ENCODE assay signal across 10 cellular contexts in genomic region chr12:116539361-116539771, GRCh38. TPM values are rescaled to one million over a fixed set of nuclear protein-coding genes. Genes with fewer than 3 reads are reported as not detected.
A peak's percentile ranks its signal among the peaks of the same experiment; 100 is the strongest.
DNase-seq lines count a peak whose midpoint lies in the region; ATAC-seq and TF ChIP-seq lines count a peak whose summit lies in the region.
"Had no signal": no experiment of that assay in that cellular context is flagged by ENCODE, and none has a peak within 500 bp of the region (broad histone marks: within the 10 kb centered on the region; RNA-seq: fewer than 3 reads in every experiment).

No MANE protein-coding gene starts in this region.

- H3K4me3 ChIP-seq in MM.1S (ENCODE audit: low read length): no peak overlapping the region
- H3K4me3 ChIP-seq: cardiac muscle cell had no signal

- H3K27me3 Mint-ChIP-seq in memory B cell (no peaks in the 10 kb centered on the region), T-cell (no peaks in the 10 kb centered on the region)

- DNase-seq in AG20443 (ENCODE audit: low spot score) (peak; percentile 23), MM.1S (no peak), cerebellum (ENCODE audit: low spot score) (peak; percentile 21), memory B cell (ENCODE audit: low spot score in 2 of 2) (no peak), T-cell (no peak), GM10266 (ENCODE audit: extremely low spot score) (no peak), GM10248 (ENCODE audit: extremely low spot score) (no peak)
- DNase-seq in activated effector memory CD4-positive, alpha-beta T cell treated with Interleukin-2 at 50 U/mL for 16 hours: no peak
- DNase-seq: activated CD4-positive, alpha-beta T cell treated with anti-CD3 and anti-CD28 coated beads, Interleukin-2, amount 50 U/mL, for 4 hours had no signal

- H3K4me1 ChIP-seq in MM.1S (ENCODE audit: low read length): peaks cover 39% of the 10 kb centered on the region

- H3K9me2 ChIP-seq in MM.1S (replicated peaks; ENCODE audit: insufficient read depth, low read length): no peaks in the 10 kb centered on the region

- peak overlapping the region; percentile 83; the same call in 1 of the 2 replicates for H3K4me2 ChIP-seq in MM.1S (ENCODE audit: low read depth, low read length)

- ATAC-seq in memory B cell (ENCODE audit: low read depth): no peak
- ATAC-seq in T-cell (replicated peaks in 1 of 4): no peak

- CTCF ChIA-PET in T-cell (lab: Charles Lee) (interaction anchor here (0.6 to 1.0 kb wide), 3 partner anchors 170 to 477 kb away, joined by 3 to 6 read pairs (median 3); no protein-coding TSS in a partner anchor), GM10248 (lab: Yijun Ruan, JAX) (interaction anchor here (2.0 to 2.1 kb wide), 2 partner anchors 20 to 61 kb away, joined by 6 to 12 read pairs; partner anchors contain the start of gene MAP1LC3B2)

- H3K36me3 Mint-ChIP-seq in memory B cell (no peaks in the 10 kb centered on the region), T-cell (no peaks in the 10 kb centered on the region)

- no peaks in the 10 kb centered on the region for H4K20me1 ChIP-seq in MM.1S (ENCODE audit: insufficient read depth, low read length)

- POLR2A ChIA-PET in T-cell (lab: Charles Lee) (no interaction called here), GM10248 (lab: Yijun Ruan, JAX) (interaction anchor here (1.0 kb wide), 1 partner anchor 19 kb away, joined by 5 read pairs; the partner anchor contains the start of gene MAP1LC3B2)

- H3F3A ChIP-seq in MM.1S (ENCODE audit: insufficient read depth, low read length): peaks cover 35% of the 10 kb centered on the region

- H3K4me3 Mint-ChIP-seq in memory B cell: peak overlapping the region; percentile 8
- H3K4me3 Mint-ChIP-seq in T-cell: no peak overlapping the region

- no peaks in the 10 kb centered on the region for H3K27me3 ChIP-seq in MM.1S (replicated peaks; ENCODE audit: insufficient read depth, low read length)
- H3K27me3 ChIP-seq: cardiac muscle cell had no signal

- TF ChIP-seq CTCF in MM.1S (IDR thresholded peaks at IDR 0.05; ENCODE audit: low read length) (no peak), GM10266 (IDR thresholded peaks at IDR 0.05; ENCODE audit: control insufficient read depth, insufficient read depth, low read depth, missing control alignments) (no peak), GM10248 (IDR thresholded peaks at IDR 0.05; ENCODE audit: control extremely low read depth, extremely low read depth, low read depth, missing control alignments) (no peak)

- H3K79me2 ChIP-seq in MM.1S (ENCODE audit: low read length): peaks cover 6% of the 10 kb centered on the region

- peaks cover 39% of the 10 kb centered on the region for H3K4me1 Mint-ChIP-seq in memory B cell
- H3K4me1 Mint-ChIP-seq in T-cell: peaks cover 9 to 26% (median 10%) of the 10 kb centered on the region in 3 donors

- peaks cover 2% of the 10 kb centered on the region for H3K9me3 Mint-ChIP-seq in memory B cell
- peaks cover 0 to 4% (median 0%) of the 10 kb centered on the region in 3 donors for H3K9me3 Mint-ChIP-seq in T-cell

- H3K27ac Mint-ChIP-seq in memory B cell (no peak overlapping the region), T-cell (no peak overlapping the region)

- no peaks in the 10 kb centered on the region for H3K36me3 ChIP-seq in MM.1S (replicated peaks; ENCODE audit: insufficient read depth, low read length)
- H3K36me3 ChIP-seq: cardiac muscle cell had no signal

- no peak overlapping the region for H2AFZ ChIP-seq in MM.1S (ENCODE audit: low read length)

- no peak overlapping the region for H3K9ac ChIP-seq in MM.1S (ENCODE audit: low read length)

- H3K27ac ChIP-seq in MM.1S (ENCODE audit: low read length): peak overlapping the region; percentile 98; the same call in 1 of the 2 replicates
- H3K27ac ChIP-seq: cardiac muscle cell had no signal

- H3K9me3 ChIP-seq in MM.1S (replicated peaks; ENCODE audit: insufficient read depth, low read length): no peaks in the 10 kb centered on the region

RNA-seq across cellular contexts. Expression of gene MAP1LC3B2, which starts 19.8 kb away (rescaled TPM):
- total RNA-seq in cerebellum: 1.4 TPM
- 1 to 10 TPM in 4 of 5 donors, under 1 TPM in 1; 0.92 to 4.6 (median 1.4) TPM for total RNA-seq in T-cell

Comparison
In these comparisons a context has a peak if more than half of its experiments do, and no peak if none do; other contexts are left out.
1. DNase-seq: peak in AG20443 (single experiment) and cerebellum (single experiment); none in MM.1S (single experiment), memory B cell (0 of 2), activated effector memory CD4-positive, alpha-beta T cell treated with Interleukin-2 at 50 U/mL for 16 hours (single experiment), T-cell (0 of 34), GM10266 (single experiment) and GM10248 (single experiment).